Comparison of ENCODE assay signal across 23 cellular contexts in the genomic region with DNA sequence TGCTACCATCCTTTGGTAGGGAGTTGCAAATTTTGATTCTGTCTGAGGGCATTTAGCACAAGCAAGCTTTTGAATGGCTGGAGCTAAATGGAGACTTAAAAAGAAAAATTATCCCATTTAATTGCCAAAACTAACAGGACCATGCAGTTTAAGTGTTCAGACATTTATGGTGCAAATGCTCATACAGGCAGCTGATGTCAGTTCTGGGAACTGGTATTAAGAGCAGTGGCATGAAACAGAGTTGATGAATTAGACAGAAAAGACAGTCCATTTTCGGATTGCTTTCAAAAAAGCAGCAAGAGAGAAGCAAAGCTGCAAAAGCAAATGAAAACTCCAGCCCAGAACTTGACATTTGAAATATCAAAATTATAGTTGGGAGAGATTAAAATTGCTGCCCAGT. TPM values are rescaled to one million over a fixed set of nuclear protein-coding genes. Genes with fewer than 3 reads are reported as not detected.
"Had no signal": no experiment of that assay in that cellular context is flagged by ENCODE, and none has a peak within 500 bp of the region (broad histone marks: within the 10 kb centered on the region; RNA-seq: fewer than 3 reads in every experiment).

No MANE protein-coding gene starts in this region.

- H3K27ac ChIP-seq: adrenal gland, body of pancreas, left lung, ovary, right lobe of liver, SJCRH30, spleen, VCaP had no signal

- H3K36me3 ChIP-seq: adrenal gland, ovary, right lobe of liver, SJCRH30 had no signal

- H3K4me3 ChIP-seq: adrenal gland, body of pancreas, gastroesophageal sphincter, heart right ventricle, left lung, ovary, right lobe of liver, SJCRH30, spleen had no signal

- H3K27me3 ChIP-seq: adrenal gland, body of pancreas, gastroesophageal sphincter, heart right ventricle, left lung, ovary, right lobe of liver, SJCRH30, spleen had no signal

- DNase-seq: activated CD4-positive, CD25-positive, alpha-beta regulatory T cell treated with anti-CD3 and anti-CD28 coated beads, Interleukin-2, amount 50 U/mL, for 72 hours; activated CD8-positive, alpha-beta memory T cell treated with anti-CD3 and anti-CD28 coated beads for 24 hours; activated CD8-positive, alpha-beta memory T cell treated with anti-CD3 and anti-CD28 coated beads, Interleukin-2, amount 50 U/mL, for 48 hours; activated gamma-delta T cell treated with Interleukin-2 at 50 U/mL for 16 hours; adrenal gland; body of pancreas; erythroblast; heart right ventricle; left lung; midbrain; nephron progenitor cell; ovary; right lobe of liver; SJCRH30; spleen; stimulated activated naive B cell treated with anti-CD40 and anti-IgM and Interleukin-4, amounts not matched to agents 10 μg/mL and 1 μg/mL and 100 μg/mL, for 72 hours; SW 1271; T-helper 2 cell had no signal

- H3K9me3 ChIP-seq: adrenal gland, body of pancreas, gastroesophageal sphincter, left lung, ovary, right lobe of liver, SJCRH30, spleen had no signal

- H3K4me1 ChIP-seq: adrenal gland, body of pancreas, heart right ventricle, left lung, right lobe of liver, SJCRH30, spleen had no signal

RNA-seq across cellular contexts. Expression of a gene that starts 1.3 kb away (rescaled TPM):
- total RNA-seq: activated naive CD4-positive, alpha-beta T cell treated with anti-CD3 and anti-CD28 coated beads, Interleukin-2, amount 50 U/mL, for 72 hours; body of pancreas; kidney epithelial cell; lung microvascular endothelial cell; right lobe of liver; SJCRH30 had no signal
